In genomic region chrY:19567051-19567901, GRCh38 we compare ENCODE assay signal across 8 cellular contexts.
DNase-seq lines count a peak whose midpoint lies in the region; ATAC-seq and TF ChIP-seq lines count a peak whose summit lies in the region.

No MANE protein-coding gene starts in this region.

- no peaks in the 10 kb centered on the region for H3K9me3 Mint-ChIP-seq in CD8-positive, alpha-beta T cell

- no peaks in the 10 kb centered on the region for H3K9me3 ChIP-seq in CD8-positive, alpha-beta T cell (ENCODE audit: low read length)

- DNase-seq in CD8-positive, alpha-beta T cell = peak in 5 of 7 experiments; percentile 57 to 86 (median 68)
- DNase-seq in SKM-1 treated with dmso at 0.1 percent for 144 hours (lab: John Stamatoyannopoulos, UW; ENCODE audit: unreplicated experiment) = peak; percentile 83
- peak; percentile 71 for DNase-seq in effector CD8-positive, alpha-beta T cell (lab: John Stamatoyannopoulos, UW)
- DNase-seq in nucleus accumbens (lab: John Stamatoyannopoulos, UW) = peak in 31 of 56 donors; percentile 10 to 94 (median 78)
- DNase-seq in NCI-H82 (lab: John Stamatoyannopoulos, UW) = no peak
- no peak for DNase-seq in NAMALWA (ENCODE audit: low spot score)

- peaks cover 19% of the 10 kb centered on the region for H3K4me1 ChIP-seq in CD8-positive, alpha-beta T cell (ENCODE audit: insufficient read depth, low read length)

- peak overlapping the region; percentile 100 for H3K27ac Mint-ChIP-seq in CD8-positive, alpha-beta T cell

- intact Hi-C loops in CD8-positive, alpha-beta T cell (cut with DNase I, micrococcal nuclease) = loop anchor here (1.0 to 5.0 kb wide), 4 partner anchors 65 to 1008 kb away; partner anchors contain the start of genes EIF1AY (in 1 of the 2) and KDM5D (in 1 of the 2)

- H3K4me3 Mint-ChIP-seq in CD8-positive, alpha-beta T cell = peak overlapping the region; percentile 98

- POLR2A ChIA-PET in CD8-positive, alpha-beta T cell (lab: Charles Lee) = interaction anchor here (0.7 to 2.7 kb wide), 16 partner anchors 9 to 1008 kb away, joined by 3 to 30 read pairs (median 6); partner anchors contain the start of genes EIF1AY and KDM5D

- H3K4me3 ChIP-seq in CD8-positive, alpha-beta T cell (ENCODE audit: low read depth, low read length) = peak overlapping the region; percentile 76

- CTCF ChIA-PET in CD8-positive, alpha-beta T cell (lab: Charles Lee) = interaction anchor here (1.4 kb wide), 1 partner anchor 177 kb away, joined by 5 read pairs; the partner anchor contains the start of gene KDM5D

- H3K27me3 Mint-ChIP-seq in CD8-positive, alpha-beta T cell (ENCODE audit: low read depth) = no peaks in the 10 kb centered on the region

- no peak for TF ChIP-seq CTCF in CD8-positive, alpha-beta T cell (IDR thresholded peaks at IDR 0.05)

- ATAC-seq in CD8-positive, alpha-beta T cell = peak; percentile 79
- ATAC-seq in HG02938 (IDR thresholded peaks at IDR 0.05; ENCODE audit: unreplicated experiment) (peak; percentile 64), HG03159 (IDR thresholded peaks at IDR 0.05; ENCODE audit: unreplicated experiment) (no peak)

- H3K36me3 Mint-ChIP-seq in CD8-positive, alpha-beta T cell = peaks cover 8% of the 10 kb centered on the region

- no peaks in the 10 kb centered on the region for H3K27me3 ChIP-seq in CD8-positive, alpha-beta T cell (ENCODE audit: insufficient read depth, low read length)

- peaks cover 31% of the 10 kb centered on the region for H3K4me1 Mint-ChIP-seq in CD8-positive, alpha-beta T cell (ENCODE audit: low read depth)

- H3K27ac ChIP-seq in CD8-positive, alpha-beta T cell (ENCODE audit: low read depth, low read length) = peak overlapping the region; percentile 97

- H3K36me3 ChIP-seq in CD8-positive, alpha-beta T cell (ENCODE audit: insufficient read depth, low read length) = no peaks in the 10 kb centered on the region

Comparison
In these comparisons a context has a peak if more than half of its experiments do, and no peak if none do; other contexts are left out.
1. DNase-seq: peak in CD8-positive, alpha-beta T cell (5 of 7), SKM-1 treated with dmso at 0.1 percent for 144 hours (single experiment), effector CD8-positive, alpha-beta T cell (single experiment) and nucleus accumbens (31 of 56); none in NCI-H82 (single experiment) and NAMALWA (single experiment).